ENCODE assay signal across 19 cellular contexts in genomic region chrX:10832103-10832502, GRCh38.
DNase-seq lines count a peak whose midpoint lies in the region; TF ChIP-seq lines count a peak whose summit lies in the region.
"Had no signal": no experiment of that assay in that cellular context is flagged by ENCODE, and none has a peak within 500 bp of the region (broad histone marks: within the 10 kb centered on the region; RNA-seq: fewer than 3 reads in every experiment).

No MANE protein-coding gene starts in this region.

- TF ChIP-seq CTCF in ascending aorta (IDR thresholded peaks at IDR 0.05) = no peak
- TF ChIP-seq CTCF in liver (IDR thresholded peaks at IDR 0.05; ENCODE audit: low read depth, low read length, missing input control) = no peak

- DNase-seq in NCI-H2227 (lab: John Stamatoyannopoulos, UW; ENCODE audit: unreplicated experiment) (peak; percentile 21), NCI-H2227 treated with DMSO at 0.1 percent for 48 hours (lab: John Stamatoyannopoulos, UW) (no peak), ascending aorta (ENCODE audit: low spot score in 2 of 2) (no peak), NCI-H2196 (lab: John Stamatoyannopoulos, UW; ENCODE audit: unreplicated experiment) (no peak), SJCRH30 (no peak), superior temporal gyrus (ENCODE audit: extremely low spot score) (no peak)
- DNase-seq: activated CD4-positive, alpha-beta T cell treated with anti-CD3 and anti-CD28 coated beads, Interleukin-2, amount 50 U/mL, for 4 hours; activated T-cell treated with anti-CD3 and anti-CD28 coated beads, Interleukin-2, amount 50 U/mL, for 24 hours; CD8-positive, alpha-beta memory T cell; effector CD8-positive, alpha-beta T cell; hippocampal formation; NCI-H774; ovary; RPMI8226; stimulated activated CD4-positive, alpha-beta T cell treated with anti-CD3 and anti-CD28 coated beads, Interleukin-12 subunit alpha, Interleukin-12 subunit beta, amount 100 ng/mL, for 4 hours; stimulated activated naive CD4-positive, alpha-beta T cell had no signal

- WGBS in liver = 40% methylated on average over 4 of the region's 4 CpGs

- H3K36me3 ChIP-seq in ascending aorta (no peaks in the 10 kb centered on the region), liver (ENCODE audit: control insufficient read depth in 4 of 4, insufficient read depth in 3 of 4, low read depth in 1 of 4, low read length in 3 of 4) (no peaks in the 10 kb centered on the region), subcutaneous abdominal adipose tissue (ENCODE audit: control insufficient read depth in 5 of 5, insufficient read depth in 5 of 5, low read length in 5 of 5) (no peaks in the 10 kb centered on the region), SJCRH30 (no peaks in the 10 kb centered on the region)
- H3K36me3 ChIP-seq: ovary had no signal

- H3K27ac ChIP-seq in ascending aorta (peak overlapping the region in 1 of 2 donors; percentile 4), liver (ENCODE audit: low read depth in 1 of 2, low read length in 2 of 2) (no peak overlapping the region), subcutaneous abdominal adipose tissue (ENCODE audit: low read depth, low read length) (peak overlapping the region; percentile 38), SJCRH30 (no peak overlapping the region)
- H3K27ac ChIP-seq: ovary had no signal

- no peaks in the 10 kb centered on the region for H3K27me3 ChIP-seq in ascending aorta
- no peaks in the 10 kb centered on the region for H3K27me3 ChIP-seq in liver (ENCODE audit: control insufficient read depth in 4 of 4, insufficient read depth in 4 of 4, low read length in 3 of 4)
- H3K27me3 ChIP-seq in subcutaneous abdominal adipose tissue (ENCODE audit: control insufficient read depth in 5 of 5, insufficient read depth in 4 of 5, low read length in 5 of 5) = peaks cover 0 to 2% (median 0%) of the 10 kb centered on the region in 5 donors
- H3K27me3 ChIP-seq in SJCRH30 = no peaks in the 10 kb centered on the region
- H3K27me3 ChIP-seq: ovary had no signal

- H3K9ac ChIP-seq in liver (ENCODE audit: low read depth in 1 of 2, low read length in 2 of 2) (no peak overlapping the region), subcutaneous abdominal adipose tissue (ENCODE audit: low read length in 5 of 5) (no peak overlapping the region)

- H3K4me3 ChIP-seq in ascending aorta = peak overlapping the region; percentile 22 to 53
- no peak overlapping the region for H3K4me3 ChIP-seq in liver (ENCODE audit: low read depth in 1 of 3, low read length in 3 of 3)
- H3K4me3 ChIP-seq in subcutaneous abdominal adipose tissue (ENCODE audit: low read depth in 1 of 5, low read length in 5 of 5) = peak overlapping the region in 4 of 5 donors; percentile 42 to 76 (median 58)
- H3K4me3 ChIP-seq in SJCRH30 = no peak overlapping the region
- H3K4me3 ChIP-seq: GM12878 had no signal

- no peaks in the 10 kb centered on the region for H3K9me3 ChIP-seq in ascending aorta
- H3K9me3 ChIP-seq in liver (ENCODE audit: control insufficient read depth in 4 of 4, low read length in 3 of 4) = no peaks in the 10 kb centered on the region
- H3K9me3 ChIP-seq in subcutaneous abdominal adipose tissue (ENCODE audit: control insufficient read depth in 5 of 5, low read length in 5 of 5) = no peaks in the 10 kb centered on the region
- H3K9me3 ChIP-seq in SJCRH30 (replicated peaks) = 0 out of 2 replicates have a peak, but pooled peaks cover 3% of the 10 kb centered on the region
- H3K9me3 ChIP-seq: ovary had no signal

- no peak for TF ChIP-seq RAD21 in liver (IDR thresholded peaks at IDR 0.05)

- intact Hi-C loops in ascending aorta (cut with DNase I) = loop anchor here (5.0 kb wide), 1 partner anchor 270 kb away; no protein-coding TSS in a partner anchor

- H3K4me1 ChIP-seq in ascending aorta (no peaks in the 10 kb centered on the region), liver (ENCODE audit: control insufficient read depth in 4 of 4, insufficient read depth in 4 of 4, low read length in 3 of 4) (peaks cover 0 to 4% (median 2%) of the 10 kb centered on the region in 4 donors), subcutaneous abdominal adipose tissue (ENCODE audit: control insufficient read depth in 5 of 5, insufficient read depth in 5 of 5, low read length in 5 of 5) (peaks cover 0 to 18% (median 11%) of the 10 kb centered on the region in 5 donors), SJCRH30 (peaks cover 21% of the 10 kb centered on the region)

TF ChIP-seq in liver, 16 proteins besides CTCF, POLR2A, EP300 and RAD21:
- TF ChIP-seq ATF3 (IDR thresholded peaks at IDR 0.05) (no peak), HNF4A (conservative IDR thresholded peaks at IDR 0.05) (peak; percentile 33 to 53), SP1 (IDR thresholded peaks at IDR 0.05) (no peak)

Comparison
In these comparisons a context has a peak if more than half of its experiments do, and no peak if none do; other contexts are left out.
1. H3K4me3 ChIP-seq: peak in ascending aorta (2 of 2) and subcutaneous abdominal adipose tissue (4 of 5); none in liver (0 of 3) and SJCRH30 (single experiment).